ENCODE assay signal across 8 cellular contexts in genomic region chr4:148441986-148442829, GRCh38. TPM values are rescaled to one million over a fixed set of nuclear protein-coding genes. Genes with fewer than 3 reads are reported as not detected.
DNase-seq lines count a peak whose midpoint lies in the region; ATAC-seq and TF ChIP-seq lines count a peak whose summit lies in the region.

NR3C2 (minus strand) TSS chr4:148442414.

- H3K27ac Mint-ChIP-seq in activated CD8-positive, alpha-beta T cell treated with anti-CD3 and anti-CD28 coated beads for 36 hours: peak within 1 kb of the TSS; percentile 94

- 0% methylated on average over 32 of the region's 64 CpGs for WGBS in right lobe of liver (ENCODE audit: insufficient coverage, low coverage, low lambda C conversion rate, missing lambda C conversion rate)

- no peaks in the 10 kb centered on the region for H3K9me3 ChIP-seq in right lobe of liver

- intact Hi-C loops in activated CD8-positive, alpha-beta T cell treated with anti-CD3 and anti-CD28 coated beads for 36 hours (cut with micrococcal nuclease): loop anchor here (5.0 to 10.0 kb wide), 2 partner anchors 67 to 385 kb away; no protein-coding TSS in a partner anchor
- intact Hi-C loops in right lobe of liver (cut with DNase I): no loop called here

- peak within 1 kb of the TSS; percentile 90 to 92 (median 91) for H3K27ac ChIP-seq in right lobe of liver

- POLR2A ChIA-PET in activated CD8-positive, alpha-beta T cell treated with anti-CD3 and anti-CD28 coated beads for 36 hours (lab: Charles Lee): interaction anchor here (0.6 to 2.3 kb wide), 8 partner anchors 10 to 390 kb away, joined by 3 to 9 read pairs (median 4); no protein-coding TSS in a partner anchor

- no peaks in the 10 kb centered on the region for H3K36me3 Mint-ChIP-seq in activated CD8-positive, alpha-beta T cell treated with anti-CD3 and anti-CD28 coated beads for 36 hours (ENCODE audit: low read depth)

- peaks cover 2% of the 10 kb centered on the region for H3K27me3 Mint-ChIP-seq in activated CD8-positive, alpha-beta T cell treated with anti-CD3 and anti-CD28 coated beads for 36 hours

- peaks cover 0 to 34% (median 10%) of the 10 kb centered on the region in 4 donors for H3K4me1 ChIP-seq in right lobe of liver

- no peaks in the 10 kb centered on the region for H3K36me3 ChIP-seq in right lobe of liver

- no peaks in the 10 kb centered on the region for H3K9me3 Mint-ChIP-seq in activated CD8-positive, alpha-beta T cell treated with anti-CD3 and anti-CD28 coated beads for 36 hours

- ATAC-seq in GM19395 (IDR thresholded peaks at IDR 0.05; ENCODE audit: unreplicated experiment): peak; percentile 97
- peak; percentile 99 for ATAC-seq in HG03558 (IDR thresholded peaks at IDR 0.05; ENCODE audit: extremely low read depth, unreplicated experiment)
- ATAC-seq in activated CD8-positive, alpha-beta T cell treated with anti-CD3 and anti-CD28 coated beads for 36 hours: peak; percentile 88
- ATAC-seq in right lobe of liver: peak; percentile 78 to 89 (median 83)

- peak within 1 kb of the TSS; percentile 94 for H3K4me3 Mint-ChIP-seq in activated CD8-positive, alpha-beta T cell treated with anti-CD3 and anti-CD28 coated beads for 36 hours

- peak within 1 kb of the TSS; percentile 78 to 86 (median 85) for H3K4me3 ChIP-seq in right lobe of liver

- DNase-seq in CD1c-positive myeloid dendritic cell (ENCODE audit: extremely low spot score) (peak; percentile 98), NCI-H774 (lab: John Stamatoyannopoulos, UW) (peak; percentile 86), ecto neural progenitor cell (ENCODE audit: low spot score) (peak; percentile 98), right lobe of liver (peak; percentile 98 to 100 (median 99))
- peak; percentile 99 for DNase-seq in activated CD8-positive, alpha-beta T cell treated with anti-CD3 and anti-CD28 coated beads for 36 hours
- peak; percentile 98 for DNase-seq in stimulated activated CD4-positive, alpha-beta T cell treated with anti-CD3 and anti-CD28 coated beads, Interleukin-4, amount 100 ng/mL, for 24 hours

- peaks cover 48% of the 10 kb centered on the region for H3K4me1 Mint-ChIP-seq in activated CD8-positive, alpha-beta T cell treated with anti-CD3 and anti-CD28 coated beads for 36 hours (ENCODE audit: low read depth)

- no peak for TF ChIP-seq CTCF in activated CD8-positive, alpha-beta T cell treated with anti-CD3 and anti-CD28 coated beads for 36 hours (IDR thresholded peaks at IDR 0.05)
- no peak for TF ChIP-seq CTCF in right lobe of liver (IDR thresholded peaks at IDR 0.05)

- H3K27me3 ChIP-seq in right lobe of liver: no peaks in the 10 kb centered on the region

- CTCF ChIA-PET in activated CD8-positive, alpha-beta T cell treated with anti-CD3 and anti-CD28 coated beads for 36 hours (lab: Charles Lee): no interaction called here

- peak; percentile 100 for TF ChIP-seq POLR2A in right lobe of liver (IDR thresholded peaks at IDR 0.05)

RNA-seq across cellular contexts. Expression of gene NR3C2, which starts in this region (rescaled TPM):
- 1 to 10 TPM; 6.1 to 6.4 TPM for total RNA-seq in activated CD8-positive, alpha-beta T cell treated with anti-CD3 and anti-CD28 coated beads for 36 hours
- 10 to 100 TPM in 3 of 6 experiments, 1 to 10 TPM in 3; 4.8 to 15.9 (median 8.9) TPM for total RNA-seq in right lobe of liver

Comparison
In these comparisons a context has a peak if more than half of its experiments do, and no peak if none do; other contexts are left out.
1. Peak in every context shown above with its lines: DNase-seq, ATAC-seq, H3K4me3 ChIP-seq and H3K27ac ChIP-seq.